In the genomic region with DNA sequence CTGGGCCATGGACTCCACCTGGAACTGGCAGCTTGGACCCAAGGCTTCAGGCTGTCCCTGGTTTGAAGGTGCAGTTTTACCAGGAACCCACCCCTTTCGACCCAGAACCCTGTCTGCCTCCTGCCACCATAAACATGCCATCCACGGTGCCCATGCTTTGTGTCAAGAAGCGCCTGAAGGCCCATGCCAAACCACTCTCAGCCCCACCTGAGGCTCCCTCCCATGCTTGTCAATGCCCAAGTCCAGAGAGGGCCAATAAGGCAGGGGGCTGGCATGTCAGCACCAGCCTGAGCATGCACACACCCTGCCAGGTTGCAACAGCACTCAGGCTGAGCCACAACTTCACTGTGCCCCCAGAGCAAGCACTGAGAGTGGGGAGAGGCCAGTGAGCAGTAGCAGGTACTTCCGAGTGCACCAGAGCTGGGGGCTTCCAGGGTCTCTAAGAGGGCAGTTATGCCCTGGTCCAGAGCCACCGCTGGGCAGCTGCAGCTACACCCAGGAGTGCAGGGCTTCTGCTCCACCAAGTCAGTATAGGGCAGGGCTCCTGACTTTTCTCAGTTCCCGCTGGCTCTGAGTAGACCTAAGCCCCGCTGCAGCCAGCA, we compare ENCODE assay signal across 28 cellular contexts.
"Had no signal": no experiment of that assay in that cellular context is flagged by ENCODE, and none has a peak within 500 bp of the region (broad histone marks: within the 10 kb centered on the region; RNA-seq: fewer than 3 reads in every experiment).

No MANE protein-coding gene starts in this region.

- H3K36me3 ChIP-seq: brain microvascular endothelial cell, esophagus muscularis mucosa, gastrocnemius medialis, heart right ventricle had no signal

- H3K4me3 ChIP-seq: esophagus muscularis mucosa, gastrocnemius medialis, heart right ventricle had no signal

- DNase-seq: activated CD4-positive, alpha-beta memory T cell treated with anti-CD3 and anti-CD28 coated beads, Interleukin-2, amount 10 ng/mL, durations not matched to agents 7 days and 5 days; activated CD4-positive, alpha-beta T cell treated with anti-CD3 and anti-CD28 coated beads for 36 hours; activated CD4-positive, alpha-beta T cell treated with anti-CD3 and anti-CD28 coated beads, Interleukin-2, amount 10 ng/mL, durations not matched to agents 24 days and 14 days; activated CD4-positive, alpha-beta T cell treated with anti-CD3 and anti-CD28 coated beads, Interleukin-2, amount 50 U/mL, for 4 hours; activated CD4-positive, CD25-positive, alpha-beta regulatory T cell; activated CD4-positive, CD25-positive, alpha-beta regulatory T cell treated with anti-CD3 and anti-CD28 coated beads, Interleukin-2, amount 50 U/mL, for 72 hours; activated gamma-delta T cell; activated naive CD4-positive, alpha-beta T cell; activated naive CD4-positive, alpha-beta T cell treated with anti-CD3 and anti-CD28 coated beads, Interleukin-2, amount 10 ng/mL, durations not matched to agents 7 days and 5 days; activated naive CD8-positive, alpha-beta T cell treated with anti-CD3 and anti-CD28 coated beads, Interleukin-2, amount 10 ng/mL, durations not matched to agents 7 days and 5 days; activated T-cell treated with anti-CD3 and anti-CD28 coated beads, Interleukin-2, amount 50 U/mL, for 4 hours; brain microvascular endothelial cell; cortex of kidney; dermis blood vessel endothelial cell; effector CD4-positive, alpha-beta T cell; effector memory CD8-positive, alpha-beta T cell; erythroblast; foreskin keratinocyte; gastrocnemius medialis; glutamatergic neuron; heart right ventricle; T-helper 2 cell had no signal

- H3K27ac ChIP-seq: brain microvascular endothelial cell, esophagus muscularis mucosa, foreskin keratinocyte, gastrocnemius medialis, heart right ventricle had no signal

- ATAC-seq: activated CD4-positive, alpha-beta T cell treated with anti-CD3 and anti-CD28 coated beads for 36 hours; activated naive CD4-positive, alpha-beta T cell treated with anti-CD3 and anti-CD28 coated beads, Interleukin-2, amount 50 U/mL, for 72 hours; activated T-cell treated with anti-CD3 and anti-CD28 coated beads, Interleukin-2, amount 50 U/mL, for 4 hours; activated T-helper 17 cell treated with anti-CD3 and anti-CD28 coated beads, Interleukin-2, amount 50 U/mL, for 72 hours; effector memory CD8-positive, alpha-beta T cell; foreskin keratinocyte; gastrocnemius medialis; heart right ventricle had no signal

- H3K4me1 ChIP-seq: esophagus muscularis mucosa, gastrocnemius medialis, heart right ventricle had no signal

- FAIRE-seq: astrocyte, bronchial epithelial cell, colon had no signal

- H3K27me3 ChIP-seq: brain microvascular endothelial cell, esophagus muscularis mucosa, foreskin keratinocyte, gastrocnemius medialis, heart right ventricle had no signal

- H3K9me3 ChIP-seq: esophagus muscularis mucosa, gastrocnemius medialis had no signal
